Comparison of ENCODE assay signal across 1 cellular context in the genomic region with DNA sequence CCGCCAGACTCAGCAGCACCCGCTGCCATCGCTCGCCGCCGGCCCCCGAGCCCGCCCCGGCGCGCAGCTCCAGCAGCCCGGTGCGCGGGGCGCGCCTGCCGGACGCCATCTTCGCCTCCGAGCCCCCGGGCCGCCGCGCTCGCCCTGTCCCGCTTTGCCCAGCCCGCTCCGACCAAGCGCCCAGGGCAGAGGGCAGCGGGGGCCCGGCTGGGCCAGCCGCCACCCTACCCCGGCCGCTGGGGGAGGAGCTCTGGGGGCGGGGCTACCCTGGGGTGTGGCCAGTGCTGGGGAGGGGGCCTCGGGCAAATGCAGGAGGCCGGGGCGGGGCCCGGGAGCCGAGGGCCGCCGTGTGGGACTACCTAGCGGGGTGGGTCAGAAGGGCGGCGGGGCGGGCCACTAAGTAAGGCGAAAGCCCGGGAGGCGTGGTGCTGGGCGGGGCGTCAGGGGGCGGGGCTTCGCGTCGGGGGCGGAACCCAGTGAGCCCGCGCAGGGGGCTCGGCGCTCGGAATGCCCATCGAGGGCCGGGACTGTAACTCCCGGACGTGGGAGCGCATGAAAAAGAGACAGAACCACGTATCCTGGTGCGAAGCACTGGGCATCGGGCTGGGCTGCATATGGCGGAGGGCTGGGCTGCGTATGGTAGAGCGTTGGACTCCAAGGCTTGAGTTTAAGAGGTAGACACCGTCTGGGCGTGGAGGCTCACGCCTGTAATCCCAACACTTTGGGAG.
TF ChIP-seq lines count a peak whose summit lies in the region.

A gene (minus strand): TSS at position 252 of the 728 bp plus-strand sequence. CDS start 143 bp downstream, at position 109.

TF ChIP-seq in HepG2, 621 proteins besides CTCF, POLR2A, EP300 and RAD21 (continued from another document and continues in another):
- TF ChIP-seq, protein P1, sequence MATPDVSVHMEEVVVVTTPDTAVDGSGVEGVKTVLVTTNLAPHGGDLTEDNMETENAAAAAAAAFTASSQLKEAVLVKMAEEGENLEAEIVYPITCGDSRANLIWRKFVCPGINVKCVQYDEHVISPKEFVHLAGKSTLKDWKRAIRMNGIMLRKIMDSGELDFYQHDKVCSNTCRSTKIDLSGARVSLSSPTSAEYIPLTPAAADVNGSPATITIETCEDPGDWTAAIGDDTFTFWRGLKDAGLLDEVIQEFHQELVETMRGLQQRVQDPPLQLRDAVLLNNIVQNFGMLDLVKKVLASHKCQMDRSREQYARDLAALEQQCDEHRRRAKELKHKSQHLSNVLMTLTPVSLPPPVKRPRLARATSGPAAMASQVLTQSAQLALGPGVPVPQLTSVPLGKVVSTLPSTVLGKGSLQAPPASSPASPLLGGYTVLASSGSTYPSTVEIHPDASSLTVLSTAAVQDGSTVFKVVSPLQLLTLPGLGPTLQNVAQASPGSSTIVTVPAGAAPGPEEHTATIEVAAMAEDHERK (CRISPR knock-in tag; IDR thresholded peaks at IDR 0.05; ENCODE audit: low read depth) = no peak
- no peak for TF ChIP-seq PCBP1 (IDR thresholded peaks at IDR 0.05; ENCODE audit: borderline replicate concordance, low read depth, low read length)
- TF ChIP-seq, protein P2, sequence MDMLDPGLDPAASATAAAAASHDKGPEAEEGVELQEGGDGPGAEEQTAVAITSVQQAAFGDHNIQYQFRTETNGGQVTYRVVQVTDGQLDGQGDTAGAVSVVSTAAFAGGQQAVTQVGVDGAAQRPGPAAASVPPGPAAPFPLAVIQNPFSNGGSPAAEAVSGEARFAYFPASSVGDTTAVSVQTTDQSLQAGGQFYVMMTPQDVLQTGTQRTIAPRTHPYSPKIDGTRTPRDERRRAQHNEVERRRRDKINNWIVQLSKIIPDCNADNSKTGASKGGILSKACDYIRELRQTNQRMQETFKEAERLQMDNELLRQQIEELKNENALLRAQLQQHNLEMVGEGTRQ (IDR thresholded peaks at IDR 0.05; ENCODE audit: low read depth, low read length) = no peak
- TF ChIP-seq, protein P2 (CRISPR knock-in tag; IDR thresholded peaks at IDR 0.05; ENCODE audit: borderline replicate concordance) = no peak
- TF ChIP-seq KMT2B (CRISPR knock-in tag; IDR thresholded peaks at IDR 0.05) = no peak
- no peak for TF ChIP-seq KDM6A (CRISPR knock-in tag; IDR thresholded peaks at IDR 0.05; ENCODE audit: low read depth)
- TF ChIP-seq ZNF674 (CRISPR knock-in tag; IDR thresholded peaks at IDR 0.05; ENCODE audit: low read depth) = 0 out of 2 replicates have a peak, but pooled peaks have one; percentile 79
- TF ChIP-seq, protein P3, sequence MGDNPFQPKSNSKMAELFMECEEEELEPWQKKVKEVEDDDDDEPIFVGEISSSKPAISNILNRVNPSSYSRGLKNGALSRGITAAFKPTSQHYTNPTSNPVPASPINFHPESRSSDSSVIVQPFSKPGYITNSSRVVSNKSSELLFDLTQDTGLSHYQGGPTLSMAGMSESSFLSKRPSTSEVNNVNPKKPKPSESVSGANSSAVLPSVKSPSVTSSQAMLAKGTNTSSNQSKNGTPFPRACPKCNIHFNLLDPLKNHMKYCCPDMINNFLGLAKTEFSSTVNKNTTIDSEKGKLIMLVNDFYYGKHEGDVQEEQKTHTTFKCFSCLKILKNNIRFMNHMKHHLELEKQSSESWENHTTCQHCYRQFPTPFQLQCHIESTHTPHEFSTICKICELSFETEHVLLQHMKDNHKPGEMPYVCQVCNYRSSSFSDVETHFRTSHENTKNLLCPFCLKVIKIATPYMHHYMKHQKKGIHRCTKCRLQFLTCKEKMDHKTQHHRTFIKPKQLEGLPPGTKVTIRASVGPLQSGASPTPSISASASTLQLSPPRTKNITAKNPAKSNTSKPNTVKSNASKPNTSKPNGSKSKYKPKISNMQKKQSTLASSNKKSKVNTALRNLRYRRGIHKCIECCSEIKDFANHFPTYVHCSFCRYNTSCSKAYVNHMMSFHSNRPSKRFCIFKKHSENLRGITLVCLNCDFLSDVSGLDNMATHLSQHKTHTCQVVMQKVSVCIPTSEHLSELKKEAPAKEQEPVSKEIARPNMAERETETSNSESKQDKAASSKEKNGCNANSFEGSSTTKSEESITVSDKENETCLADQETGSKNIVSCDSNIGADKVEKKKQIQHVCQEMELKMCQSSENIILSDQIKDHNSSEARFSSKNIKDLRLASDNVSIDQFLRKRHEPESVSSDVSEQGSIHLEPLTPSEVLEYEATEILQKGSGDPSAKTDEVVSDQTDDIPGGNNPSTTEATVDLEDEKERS (CRISPR knock-in tag; IDR thresholded peaks at IDR 0.05) = no peak
- peak; percentile 97 for TF ChIP-seq ZNF44 (CRISPR knock-in tag; IDR thresholded peaks at IDR 0.05)
- no peak; the same call in 1 of the 2 replicates for TF ChIP-seq KAT8 (CRISPR knock-in tag; IDR thresholded peaks at IDR 0.05)
- TF ChIP-seq SCMH1 (CRISPR knock-in tag; IDR thresholded peaks at IDR 0.05; ENCODE audit: borderline replicate concordance) = no peak
- TF ChIP-seq, protein P4, sequence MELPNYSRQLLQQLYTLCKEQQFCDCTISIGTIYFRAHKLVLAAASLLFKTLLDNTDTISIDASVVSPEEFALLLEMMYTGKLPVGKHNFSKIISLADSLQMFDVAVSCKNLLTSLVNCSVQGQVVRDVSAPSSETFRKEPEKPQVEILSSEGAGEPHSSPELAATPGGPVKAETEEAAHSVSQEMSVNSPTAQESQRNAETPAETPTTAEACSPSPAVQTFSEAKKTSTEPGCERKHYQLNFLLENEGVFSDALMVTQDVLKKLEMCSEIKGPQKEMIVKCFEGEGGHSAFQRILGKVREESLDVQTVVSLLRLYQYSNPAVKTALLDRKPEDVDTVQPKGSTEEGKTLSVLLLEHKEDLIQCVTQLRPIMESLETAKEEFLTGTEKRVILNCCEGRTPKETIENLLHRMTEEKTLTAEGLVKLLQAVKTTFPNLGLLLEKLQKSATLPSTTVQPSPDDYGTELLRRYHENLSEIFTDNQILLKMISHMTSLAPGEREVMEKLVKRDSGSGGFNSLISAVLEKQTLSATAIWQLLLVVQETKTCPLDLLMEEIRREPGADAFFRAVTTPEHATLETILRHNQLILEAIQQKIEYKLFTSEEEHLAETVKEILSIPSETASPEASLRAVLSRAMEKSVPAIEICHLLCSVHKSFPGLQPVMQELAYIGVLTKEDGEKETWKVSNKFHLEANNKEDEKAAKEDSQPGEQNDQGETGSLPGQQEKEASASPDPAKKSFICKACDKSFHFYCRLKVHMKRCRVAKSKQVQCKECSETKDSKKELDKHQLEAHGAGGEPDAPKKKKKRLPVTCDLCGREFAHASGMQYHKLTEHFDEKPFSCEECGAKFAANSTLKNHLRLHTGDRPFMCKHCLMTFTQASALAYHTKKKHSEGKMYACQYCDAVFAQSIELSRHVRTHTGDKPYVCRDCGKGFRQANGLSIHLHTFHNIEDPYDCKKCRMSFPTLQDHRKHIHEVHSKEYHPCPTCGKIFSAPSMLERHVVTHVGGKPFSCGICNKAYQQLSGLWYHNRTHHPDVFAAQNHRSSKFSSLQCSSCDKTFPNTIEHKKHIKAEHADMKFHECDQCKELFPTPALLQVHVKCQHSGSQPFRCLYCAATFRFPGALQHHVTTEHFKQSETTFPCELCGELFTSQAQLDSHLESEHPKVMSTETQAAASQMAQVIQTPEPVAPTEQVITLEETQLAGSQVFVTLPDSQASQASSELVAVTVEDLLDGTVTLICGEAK (IDR thresholded peaks at IDR 0.05) = no peak
- TF ChIP-seq, protein P4 (CRISPR knock-in tag; IDR thresholded peaks at IDR 0.05) = peak; percentile 73; the same call in 1 of the 2 replicates
- TF ChIP-seq, protein P5, sequence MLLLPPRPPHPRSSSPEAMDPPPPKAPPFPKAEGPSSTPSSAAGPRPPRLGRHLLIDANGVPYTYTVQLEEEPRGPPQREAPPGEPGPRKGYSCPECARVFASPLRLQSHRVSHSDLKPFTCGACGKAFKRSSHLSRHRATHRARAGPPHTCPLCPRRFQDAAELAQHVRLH (CRISPR knock-in tag; IDR thresholded peaks at IDR 0.05; ENCODE audit: borderline replicate concordance, low read depth) = peak; percentile 59; the same call in 1 of the 2 replicates
- no peak for TF ChIP-seq ZNF841 (CRISPR knock-in tag; IDR thresholded peaks at IDR 0.05; ENCODE audit: borderline replicate concordance)
- no peak for TF ChIP-seq TCF7 (IDR thresholded peaks at IDR 0.05; ENCODE audit: low read depth)
- TF ChIP-seq, protein P6, sequence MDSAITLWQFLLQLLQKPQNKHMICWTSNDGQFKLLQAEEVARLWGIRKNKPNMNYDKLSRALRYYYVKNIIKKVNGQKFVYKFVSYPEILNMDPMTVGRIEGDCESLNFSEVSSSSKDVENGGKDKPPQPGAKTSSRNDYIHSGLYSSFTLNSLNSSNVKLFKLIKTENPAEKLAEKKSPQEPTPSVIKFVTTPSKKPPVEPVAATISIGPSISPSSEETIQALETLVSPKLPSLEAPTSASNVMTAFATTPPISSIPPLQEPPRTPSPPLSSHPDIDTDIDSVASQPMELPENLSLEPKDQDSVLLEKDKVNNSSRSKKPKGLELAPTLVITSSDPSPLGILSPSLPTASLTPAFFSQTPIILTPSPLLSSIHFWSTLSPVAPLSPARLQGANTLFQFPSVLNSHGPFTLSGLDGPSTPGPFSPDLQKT (CRISPR knock-in tag; IDR thresholded peaks at IDR 0.05; ENCODE audit: borderline replicate concordance) = no peak
- no peak for TF ChIP-seq FOXJ3 (CRISPR knock-in tag; IDR thresholded peaks at IDR 0.05; ENCODE audit: borderline replicate concordance)
- TF ChIP-seq, protein P7, sequence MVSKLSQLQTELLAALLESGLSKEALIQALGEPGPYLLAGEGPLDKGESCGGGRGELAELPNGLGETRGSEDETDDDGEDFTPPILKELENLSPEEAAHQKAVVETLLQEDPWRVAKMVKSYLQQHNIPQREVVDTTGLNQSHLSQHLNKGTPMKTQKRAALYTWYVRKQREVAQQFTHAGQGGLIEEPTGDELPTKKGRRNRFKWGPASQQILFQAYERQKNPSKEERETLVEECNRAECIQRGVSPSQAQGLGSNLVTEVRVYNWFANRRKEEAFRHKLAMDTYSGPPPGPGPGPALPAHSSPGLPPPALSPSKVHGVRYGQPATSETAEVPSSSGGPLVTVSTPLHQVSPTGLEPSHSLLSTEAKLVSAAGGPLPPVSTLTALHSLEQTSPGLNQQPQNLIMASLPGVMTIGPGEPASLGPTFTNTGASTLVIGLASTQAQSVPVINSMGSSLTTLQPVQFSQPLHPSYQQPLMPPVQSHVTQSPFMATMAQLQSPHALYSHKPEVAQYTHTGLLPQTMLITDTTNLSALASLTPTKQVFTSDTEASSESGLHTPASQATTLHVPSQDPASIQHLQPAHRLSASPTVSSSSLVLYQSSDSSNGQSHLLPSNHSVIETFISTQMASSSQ (IDR thresholded peaks at IDR 0.05; ENCODE audit: low read depth) = no peak
- TF ChIP-seq, protein P7 (CRISPR knock-in tag; IDR thresholded peaks at IDR 0.05; ENCODE audit: borderline replicate concordance) = peak; percentile 41; the same call in 1 of the 2 replicates
- no peak for TF ChIP-seq ZNF530 (CRISPR knock-in tag; IDR thresholded peaks at IDR 0.05; ENCODE audit: low read depth)
- TF ChIP-seq ZNF652 (CRISPR knock-in tag; IDR thresholded peaks at IDR 0.05; ENCODE audit: borderline replicate concordance, low read depth) = no peak
- 0 out of 2 replicates have a peak, but pooled peaks have one; percentile 21 for TF ChIP-seq ZNF335 (CRISPR knock-in tag; IDR thresholded peaks at IDR 0.05)
- TF ChIP-seq GZF1 (CRISPR knock-in tag; IDR thresholded peaks at IDR 0.05) = no peak
- TF ChIP-seq HNRNPK (IDR thresholded peaks at IDR 0.05; ENCODE audit: low read depth, low read length, poor library complexity, severe bottlenecking) = no peak
- TF ChIP-seq TRIM24 (CRISPR knock-in tag; IDR thresholded peaks at IDR 0.05) = no peak
- no peak for TF ChIP-seq SMC3 (IDR thresholded peaks at IDR 0.05; ENCODE audit: low read length)
